8 cellular contexts compared by ENCODE assay signal in genomic region chr2:215920244-215921100, GRCh38.
DNase-seq lines count a peak whose midpoint lies in the region; ATAC-seq, FAIRE-seq and TF ChIP-seq lines count a peak whose summit lies in the region.

No MANE protein-coding gene starts in this region.

- no peak overlapping the region for H3K4me3 ChIP-seq in bronchial epithelial cell (ENCODE audit: low read depth, low read length)

- peak; percentile 30 to 43 for DNase-seq in AML-193 (lab: John Stamatoyannopoulos, UW)
- peak; percentile 4 for DNase-seq in NCI-H187 treated with DMSO at 0.1 percent for 48 hours (lab: John Stamatoyannopoulos, UW)
- peak; percentile 26 for DNase-seq in UCSD-AML1 (lab: John Stamatoyannopoulos, UW; ENCODE audit: unreplicated experiment)
- peak; percentile 66 for DNase-seq in bronchial epithelial cell (ENCODE audit: low read depth)
- DNase-seq in kidney tubule cell (ENCODE audit: low spot score) = peak; percentile 77
- DNase-seq in stimulated activated CD4-positive, alpha-beta T cell treated with anti-CD3 and anti-CD28 coated beads, Interleukin-2, amount 100 ng/mL, for 48 hours = peak; percentile 44 to 49

- FAIRE-seq in bronchial epithelial cell (lab: Jason Lieb, UNC) = no peak

- no peaks in the 10 kb centered on the region for H3K27me3 ChIP-seq in bronchial epithelial cell (ENCODE audit: control insufficient read depth, insufficient read depth, low read length)

- ATAC-seq in GM18861 (IDR thresholded peaks at IDR 0.05; ENCODE audit: unreplicated experiment) (peak; percentile 66), HG03025 (IDR thresholded peaks at IDR 0.05; ENCODE audit: low FRiP score, unreplicated experiment) (peak; percentile 45)

- H3K36me3 ChIP-seq in bronchial epithelial cell (ENCODE audit: control insufficient read depth, insufficient read depth, low read length) = no peaks in the 10 kb centered on the region

- TF ChIP-seq CTCF in bronchial epithelial cell (IDR thresholded peaks at IDR 0.05; ENCODE audit: insufficient read depth, low read length, severe bottlenecking) = peak; percentile 80

Comparison
In these comparisons a context has a peak if more than half of its experiments do, and no peak if none do; other contexts are left out.
1. DNase-seq: peak in every context shown above with its lines; median percentile 77 in kidney tubule cell; 66 in bronchial epithelial cell; 46 in stimulated activated CD4-positive, alpha-beta T cell treated with anti-CD3 and anti-CD28 coated beads, Interleukin-2, amount 100 ng/mL, for 48 hours; 36 in AML-193; 26 in UCSD-AML1; 4 in NCI-H187 treated with DMSO at 0.1 percent for 48 hours.